Comparison of ENCODE assay signal across 8 cellular contexts in the genomic region with DNA sequence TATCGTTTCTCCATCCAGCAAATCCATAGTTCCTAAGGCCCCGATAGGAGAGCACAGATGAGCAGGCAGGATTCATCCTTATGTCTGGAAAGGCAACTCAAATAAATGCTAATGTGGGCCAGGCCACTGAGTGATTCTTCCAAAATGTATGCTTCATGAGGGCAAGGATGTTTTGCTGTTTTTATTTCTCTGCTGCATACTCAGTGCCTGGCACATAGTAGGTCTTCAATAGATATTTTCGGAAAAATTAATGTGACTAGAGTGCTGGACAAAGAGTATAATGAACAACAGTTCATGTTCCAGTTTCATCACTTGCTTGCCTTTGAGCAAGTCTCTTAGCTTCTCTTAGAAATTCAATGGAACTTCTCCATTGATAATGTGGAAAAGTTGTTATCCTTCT.
"Had no signal": no experiment of that assay in that cellular context is flagged by ENCODE, and none has a peak within 500 bp of the region (broad histone marks: within the 10 kb centered on the region; RNA-seq: fewer than 3 reads in every experiment).

No MANE protein-coding gene starts in this region.

- ATAC-seq: GM12878 had no signal

- DNase-seq: GDM1, GF-D8 had no signal

- FAIRE-seq: G401.6, GM12878, GM12891, GM12892, GM18507, GM19239 had no signal

- H3K4me3 ChIP-seq: GM12878 had no signal
